ENCODE assay signal across 10 cellular contexts in genomic region chr19:38684862-38685665, GRCh38. TPM values are rescaled to one million over a fixed set of nuclear protein-coding genes. Genes with fewer than 3 reads are reported as not detected.
A peak's percentile ranks its signal among the peaks of the same experiment; 100 is the strongest.
DNase-seq lines count a peak whose midpoint lies in the region; ATAC-seq, FAIRE-seq and TF ChIP-seq lines count a peak whose summit lies in the region.
"Had no signal": no experiment of that assay in that cellular context is flagged by ENCODE, and none has a peak within 500 bp of the region (broad histone marks: within the 10 kb centered on the region; RNA-seq: fewer than 3 reads in every experiment).

No MANE protein-coding gene starts in this region.

- no TSS peak for BruUV-seq in Panc1 (replicated peaks; lab: Mats Ljungman, UMichigan)

- TF ChIP-seq CTCF in C4-2B (conservative IDR thresholded peaks at IDR 0.05) (no peak), Panc1 (IDR thresholded peaks at IDR 0.05) (no peak), pancreas (IDR thresholded peaks at IDR 0.05) (no peak), GM10266 (IDR thresholded peaks at IDR 0.05; ENCODE audit: control insufficient read depth, insufficient read depth, low read depth, missing control alignments) (no peak)

- H3K4me3 ChIP-seq in Panc1 (ENCODE audit: low read depth in 2 of 2, low read length in 2 of 2) (no peak overlapping the region), esophagus (ENCODE audit: low read depth in 1 of 2, low read length in 2 of 2) (no peak overlapping the region), pancreas (no peak overlapping the region)

- no peak for FAIRE-seq in pancreas (lab: Jason Lieb, UNC)

- ATAC-seq in Panc1 (no peak), pancreas (no peak), GM21737 (IDR thresholded peaks at IDR 0.05; ENCODE audit: unreplicated experiment) (no peak)

- 70 to 78% methylated on average over 15 of the region's 15 CpGs for WGBS in esophagus, 2 donors
- WGBS in pancreas, 2 donors: 83 to 89% methylated on average over 15 of the region's 15 CpGs

- no peak for DNase-seq in Panc1 (ENCODE audit: low read depth, low spot score)
- DNase-seq in pancreas: peak in 1 of 6 donors; percentile 47
- DNase-seq in GM10266 (ENCODE audit: extremely low spot score): no peak
- DNase-seq in anterior cingulate cortex (lab: John Stamatoyannopoulos, UW): no peak
- DNase-seq in NCI-H1694 (lab: John Stamatoyannopoulos, UW): no peak
- DNase-seq: activated CD4-positive, alpha-beta T cell treated with anti-CD3 and anti-CD28 coated beads, Interleukin-2, amount 50 U/mL, for 4 hours; NCI-H1436 had no signal

- H3K9me3 ChIP-seq in Panc1 (ENCODE audit: control insufficient read depth, insufficient read depth, low read depth, low read length) (peaks cover 4% of the 10 kb centered on the region; the same call in 1 of the 2 replicates), esophagus (ENCODE audit: control insufficient read depth in 2 of 2, insufficient read depth in 1 of 2, low read depth in 1 of 2, low read length in 1 of 2) (no peaks in the 10 kb centered on the region), pancreas (no peaks in the 10 kb centered on the region)

- H3K36me3 ChIP-seq in Panc1 (ENCODE audit: control insufficient read depth, insufficient read depth, low read length) (no peaks in the 10 kb centered on the region), esophagus (ENCODE audit: control insufficient read depth in 2 of 2, insufficient read depth in 2 of 2, low read length in 1 of 2) (peaks cover 0 to 5% of the 10 kb centered on the region in 2 donors), pancreas (no peaks in the 10 kb centered on the region)

- in situ Hi-C loops in Panc1 (cut with HindIII; ENCODE audit: low pct_unique_long_range_greater_than_20kb, low sequenced_read_pairs): no loop called here

- intact Hi-C loops in Panc1 (cut with micrococcal nuclease; ENCODE audit: unreplicated experiment): no loop called here
- intact Hi-C loops in pancreas (cut with DNase I): no loop called here

- peaks cover 100% of the 10 kb centered on the region for H3K4me1 ChIP-seq in Panc1 (ENCODE audit: control insufficient read depth, insufficient read depth, low read length)
- peaks cover 15 to 39% of the 10 kb centered on the region in 2 donors for H3K4me1 ChIP-seq in esophagus (ENCODE audit: control insufficient read depth in 2 of 2, insufficient read depth in 2 of 2, low read length in 1 of 2)
- peaks cover 50 to 78% (median 73%) of the 10 kb centered on the region in 3 donors for H3K4me1 ChIP-seq in pancreas

- H3K27me3 ChIP-seq in Panc1 (ENCODE audit: control insufficient read depth, insufficient read depth, low read length) (no peaks in the 10 kb centered on the region), esophagus (ENCODE audit: control insufficient read depth in 1 of 2, insufficient read depth in 2 of 2, low read length in 2 of 2) (no peaks in the 10 kb centered on the region), pancreas (no peaks in the 10 kb centered on the region)

- POLR2A ChIA-PET in Panc1 (lab: Charles Lee): interaction anchor here (0.9 kb wide), 1 partner anchor 12 kb away, joined by 3 read pairs; no protein-coding TSS in a partner anchor

- H3K27ac ChIP-seq in C4-2B (peak overlapping the region; percentile 92), Panc1 (ENCODE audit: low read length) (peak overlapping the region; percentile 98), esophagus (ENCODE audit: low read depth in 2 of 2, low read length in 1 of 2) (peak overlapping the region; percentile 98 to 100), pancreas (peak overlapping the region; percentile 89 to 99 (median 96))

- CTCF ChIA-PET in Panc1 (lab: Charles Lee): interaction anchor here (0.5 kb wide), 1 partner anchor 258 kb away, joined by 5 read pairs; no protein-coding TSS in a partner anchor

RNA-seq across cellular contexts. Expression of gene ACTN4, which starts 37.6 kb away (rescaled TPM):
- total RNA-seq in Panc1 (2021; ENCODE audit: unreplicated experiment) (3,297 TPM), pancreas (100 to 1,000 TPM; 137 to 284 (median 189) TPM)
- polyA plus RNA-seq in Panc1 (2012; ENCODE audit: insufficient read length): 5,405 TPM
- polyA plus RNA-seq in esophagus (100 to 1,000 TPM; 261 to 376 TPM), pancreas (100 to 1,000 TPM in 1 of 2 donors, 10 to 100 TPM in 1; 98.2 to 195 TPM)

RNA-seq across cellular contexts. Expression of gene CAPN12, which starts 59.2 kb away (rescaled TPM):
- 58.5 TPM for total RNA-seq in Panc1 (2021; ENCODE audit: unreplicated experiment)
- polyA plus RNA-seq in Panc1 (2012; ENCODE audit: insufficient read length): 81.4 TPM
- polyA plus RNA-seq in esophagus: 10 to 100 TPM in 1 of 2 donors, 1 to 10 TPM in 1; 4.1 to 12.3 TPM
- total RNA-seq in pancreas: 1 to 10 TPM; 2.3 to 8.8 (median 7.1) TPM
- polyA plus RNA-seq in pancreas: 10 to 100 TPM; 40.4 to 46.3 TPM

Comparison
In these comparisons a context has a peak if more than half of its experiments do, and no peak if none do; other contexts are left out.
1. RNA of gene ACTN4, which starts 37.6 kb away (total RNA-seq): 3,297 TPM in Panc1 (single experiment); 137 to 284 TPM in pancreas; every median in the first group is over 10 times any median in the second.
2. Peak in every context shown above with its lines, with median percentiles within 50 percentile points of each other: H3K27ac ChIP-seq.